17 cellular contexts compared by ENCODE assay signal in the genomic region with DNA sequence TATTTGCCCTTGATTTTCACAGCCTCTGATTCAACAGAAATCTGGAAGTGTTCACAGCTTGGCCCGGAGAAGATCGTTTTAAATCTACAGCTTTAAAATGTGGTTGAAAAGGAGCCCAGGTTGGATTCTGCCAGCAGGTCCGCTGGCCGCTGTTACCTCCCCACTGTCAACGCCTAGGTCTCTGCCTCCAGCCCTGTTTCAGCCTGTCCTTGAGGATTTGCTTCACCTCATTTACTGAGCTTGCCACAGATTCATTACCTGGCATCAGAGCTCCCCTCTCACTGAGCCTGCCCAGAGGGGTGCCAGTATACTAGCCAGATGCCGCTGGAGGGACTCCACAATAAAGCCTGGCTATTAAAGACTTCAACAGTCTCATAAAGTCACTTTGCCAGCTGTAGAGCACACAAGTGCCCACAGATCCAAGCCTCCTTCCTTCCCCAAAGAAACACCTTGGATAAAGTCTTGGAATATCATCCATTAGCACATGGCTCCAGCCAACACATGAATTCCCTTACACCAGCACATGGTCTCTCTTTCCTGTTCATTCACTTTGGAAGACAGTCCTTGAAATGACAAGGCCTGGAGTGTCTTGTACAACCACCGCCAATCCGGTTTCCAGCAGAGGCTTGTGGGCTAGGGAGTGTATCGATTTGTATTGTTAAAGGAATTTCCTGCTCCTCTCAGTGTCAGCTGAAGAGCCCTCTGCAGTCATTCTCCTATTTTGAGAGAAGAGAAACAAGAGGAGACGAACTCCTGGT. TPM values are rescaled to one million over a fixed set of nuclear protein-coding genes. Genes with fewer than 3 reads are reported as not detected.
DNase-seq lines count a peak whose midpoint lies in the region; ATAC-seq and TF ChIP-seq lines count a peak whose summit lies in the region.
"Had no signal": no experiment of that assay in that cellular context is flagged by ENCODE, and none has a peak within 500 bp of the region (broad histone marks: within the 10 kb centered on the region; RNA-seq: fewer than 3 reads in every experiment).

No MANE protein-coding gene starts in this region.

- H3K36me3 ChIP-seq in MG63 = no peaks in the 10 kb centered on the region
- H3K36me3 ChIP-seq in neural cell (ENCODE audit: insufficient read depth, low read length) = no peaks in the 10 kb centered on the region
- H3K36me3 ChIP-seq: HAP-1, vagina, WERI-Rb-1 had no signal

- TF ChIP-seq EP300 in neural cell (conservative IDR thresholded peaks at IDR 0.05; ENCODE audit: poor library complexity, severe bottlenecking) = no peak

- H3K79me2 ChIP-seq in neural cell (replicated peaks; ENCODE audit: insufficient read depth, low read length) = no peaks in the 10 kb centered on the region

- no peaks in the 10 kb centered on the region for H3K9me3 Mint-ChIP-seq in activated T-helper 17 cell treated with anti-CD3 and anti-CD28 coated beads, Interleukin-2, amount 50 U/mL, for 72 hours
- H3K9me3 Mint-ChIP-seq: activated T-helper 1 cell treated with anti-CD3 and anti-CD28 coated beads, Interleukin-12 subunit alpha, Interleukin-12 subunit beta, Interleukin-2, Interleukin-4 antibody, amounts not matched to agents 30 ng/mL and 10 ng/mL and 1 ng/mL, durations not matched to agents 14 hours and 24 hours and 36 hours had no signal

- peaks cover 65% of the 10 kb centered on the region for H3K27me3 Mint-ChIP-seq in activated T-helper 17 cell treated with anti-CD3 and anti-CD28 coated beads, Interleukin-2, amount 50 U/mL, for 72 hours

- ATAC-seq in activated T-helper 17 cell treated with anti-CD3 and anti-CD28 coated beads, Interleukin-2, amount 50 U/mL, for 72 hours (replicated peaks) = no peak
- ATAC-seq in GM19467 (IDR thresholded peaks at IDR 0.05; ENCODE audit: unreplicated experiment) = no peak

- H4K20me1 ChIP-seq in neural cell (ENCODE audit: insufficient read depth) = no peaks in the 10 kb centered on the region

- H3K9me3 ChIP-seq in MG63 = no peaks in the 10 kb centered on the region
- H3K9me3 ChIP-seq in neural cell (ENCODE audit: low read length) = no peaks in the 10 kb centered on the region
- H3K9me3 ChIP-seq: A549, HAP-1, vagina had no signal

- no peak overlapping the region for H3K27ac ChIP-seq in neural cell (ENCODE audit: low read length)
- H3K27ac ChIP-seq: A549, vagina, WERI-Rb-1 had no signal

- DNase-seq in NCI-H1092 treated with DMSO at 0.1 percent for 48 hours (lab: John Stamatoyannopoulos, UW) (peak; percentile 20), NCI-H1092 (lab: John Stamatoyannopoulos, UW) (no peak), MG63 (peak; percentile 23), hypothalamus (lab: John Stamatoyannopoulos, UW) (no peak), anterior cingulate cortex (lab: John Stamatoyannopoulos, UW) (no peak)
- DNase-seq: central memory CD4-positive, alpha-beta T cell; WERI-Rb-1 had no signal

- H3K4me3 ChIP-seq in MG63 = no peak overlapping the region
- H3K4me3 ChIP-seq in neural cell (ENCODE audit: low read length) = no peak overlapping the region

- H2AFZ ChIP-seq in neural cell (ENCODE audit: low read depth, low read length) = no peak overlapping the region

- peak overlapping the region; percentile 38 for H3K4me3 Mint-ChIP-seq in activated T-helper 17 cell treated with anti-CD3 and anti-CD28 coated beads, Interleukin-2, amount 50 U/mL, for 72 hours
- H3K4me3 Mint-ChIP-seq: activated T-helper 1 cell treated with anti-CD3 and anti-CD28 coated beads, Interleukin-12 subunit alpha, Interleukin-12 subunit beta, Interleukin-2, Interleukin-4 antibody, amounts not matched to agents 30 ng/mL and 10 ng/mL and 1 ng/mL, durations not matched to agents 14 hours and 24 hours and 36 hours had no signal

- TF ChIP-seq CTCF in neural cell (IDR thresholded peaks at IDR 0.05; ENCODE audit: poor library complexity, severe bottlenecking) = no peak

- TF ChIP-seq RAD21 in neural cell (conservative IDR thresholded peaks at IDR 0.05) = no peak

- peaks cover 5% of the 10 kb centered on the region for H3K36me3 Mint-ChIP-seq in activated T-helper 17 cell treated with anti-CD3 and anti-CD28 coated beads, Interleukin-2, amount 50 U/mL, for 72 hours (ENCODE audit: low read depth)

- H3K4me1 Mint-ChIP-seq in activated T-helper 17 cell treated with anti-CD3 and anti-CD28 coated beads, Interleukin-2, amount 50 U/mL, for 72 hours = peaks cover 4% of the 10 kb centered on the region

- H3K9ac ChIP-seq in neural cell (ENCODE audit: low read length) = no peak overlapping the region

- no peaks in the 10 kb centered on the region for H3K9me2 ChIP-seq in neural cell (ENCODE audit: insufficient read depth, low read length)

- H3K27me3 ChIP-seq in MG63 (peaks cover 41% of the 10 kb centered on the region), neural cell (ENCODE audit: insufficient read depth, low read depth, low read length) (peaks cover 60% of the 10 kb centered on the region)

- no peaks in the 10 kb centered on the region for H3F3A ChIP-seq in neural cell (ENCODE audit: insufficient read depth, low read length, poor library complexity, severe bottlenecking)

- H3K27ac Mint-ChIP-seq in activated T-helper 17 cell treated with anti-CD3 and anti-CD28 coated beads, Interleukin-2, amount 50 U/mL, for 72 hours = no peak overlapping the region

- no peak overlapping the region for H3K4me2 ChIP-seq in neural cell (ENCODE audit: low read length)

TF ChIP-seq in neural cell, 6 proteins besides CTCF, POLR2A, EP300 and RAD21:
- TF ChIP-seq SMC3 (conservative IDR thresholded peaks at IDR 0.05; ENCODE audit: poor library complexity) = no peak
- TF ChIP-seq, protein P1, sequence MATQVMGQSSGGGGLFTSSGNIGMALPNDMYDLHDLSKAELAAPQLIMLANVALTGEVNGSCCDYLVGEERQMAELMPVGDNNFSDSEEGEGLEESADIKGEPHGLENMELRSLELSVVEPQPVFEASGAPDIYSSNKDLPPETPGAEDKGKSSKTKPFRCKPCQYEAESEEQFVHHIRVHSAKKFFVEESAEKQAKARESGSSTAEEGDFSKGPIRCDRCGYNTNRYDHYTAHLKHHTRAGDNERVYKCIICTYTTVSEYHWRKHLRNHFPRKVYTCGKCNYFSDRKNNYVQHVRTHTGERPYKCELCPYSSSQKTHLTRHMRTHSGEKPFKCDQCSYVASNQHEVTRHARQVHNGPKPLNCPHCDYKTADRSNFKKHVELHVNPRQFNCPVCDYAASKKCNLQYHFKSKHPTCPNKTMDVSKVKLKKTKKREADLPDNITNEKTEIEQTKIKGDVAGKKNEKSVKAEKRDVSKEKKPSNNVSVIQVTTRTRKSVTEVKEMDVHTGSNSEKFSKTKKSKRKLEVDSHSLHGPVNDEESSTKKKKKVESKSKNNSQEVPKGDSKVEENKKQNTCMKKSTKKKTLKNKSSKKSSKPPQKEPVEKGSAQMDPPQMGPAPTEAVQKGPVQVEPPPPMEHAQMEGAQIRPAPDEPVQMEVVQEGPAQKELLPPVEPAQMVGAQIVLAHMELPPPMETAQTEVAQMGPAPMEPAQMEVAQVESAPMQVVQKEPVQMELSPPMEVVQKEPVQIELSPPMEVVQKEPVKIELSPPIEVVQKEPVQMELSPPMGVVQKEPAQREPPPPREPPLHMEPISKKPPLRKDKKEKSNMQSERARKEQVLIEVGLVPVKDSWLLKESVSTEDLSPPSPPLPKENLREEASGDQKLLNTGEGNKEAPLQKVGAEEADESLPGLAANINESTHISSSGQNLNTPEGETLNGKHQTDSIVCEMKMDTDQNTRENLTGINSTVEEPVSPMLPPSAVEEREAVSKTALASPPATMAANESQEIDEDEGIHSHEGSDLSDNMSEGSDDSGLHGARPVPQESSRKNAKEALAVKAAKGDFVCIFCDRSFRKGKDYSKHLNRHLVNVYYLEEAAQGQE (IDR thresholded peaks at IDR 0.05; ENCODE audit: borderline replicate concordance) = no peak
- TF ChIP-seq POLR2AphosphoS5 (IDR thresholded peaks at IDR 0.05) = peak; percentile 4
- no peak for TF ChIP-seq EZH2 (IDR thresholded peaks at IDR 0.05; ENCODE audit: borderline replicate concordance, insufficient read depth, low read length, poor library complexity, severe bottlenecking)
- no peak for TF ChIP-seq MXI1 (conservative IDR thresholded peaks at IDR 0.05; ENCODE audit: poor library complexity, severe bottlenecking)

RNA-seq across cellular contexts. Expression of a gene that starts 9.5 kb away (rescaled TPM):
- total RNA-seq in MG63 (2014; rRNA removed; shearing (Covaris generic); ENCODE audit: low replicate concordance) = 0.25 TPM in 1 of 2 replicates, not detected in the other
- total RNA-seq in activated T-helper 17 cell treated with anti-CD3 and anti-CD28 coated beads, Interleukin-2, amount 50 U/mL, for 72 hours = not detected
- 0.50 and 1.3 TPM in 2 replicates for polyA plus RNA-seq in neural cell
- polyA minus RNA-seq in neural cell = 1.3 and 1.7 TPM in 2 replicates
- total RNA-seq: activated T-helper 1 cell treated with anti-CD3 and anti-CD28 coated beads, Interleukin-12 subunit alpha, Interleukin-12 subunit beta, Interleukin-2, Interleukin-4 antibody, amounts not matched to agents 30 ng/mL and 10 ng/mL and 1 ng/mL, durations not matched to agents 14 hours and 24 hours and 36 hours; lower leg skin; renal cortical epithelial cell; RPMI7951; vagina had no signal

Comparison
In these comparisons a context has a peak if more than half of its experiments do, and no peak if none do; other contexts are left out.
1. DNase-seq: peak in NCI-H1092 treated with DMSO at 0.1 percent for 48 hours (single experiment) and MG63 (single experiment); none in NCI-H1092 (single experiment), hypothalamus (0 of 51) and anterior cingulate cortex (0 of 58).